Comparison of ENCODE assay signal across 14 cellular contexts in genomic region chr11:45732343-45732742, GRCh38.
DNase-seq lines count a peak whose midpoint lies in the region; ATAC-seq and TF ChIP-seq lines count a peak whose summit lies in the region.
"Had no signal": no experiment of that assay in that cellular context is flagged by ENCODE, and none has a peak within 500 bp of the region (broad histone marks: within the 10 kb centered on the region; RNA-seq: fewer than 3 reads in every experiment).

No MANE protein-coding gene starts in this region.

- no peaks in the 10 kb centered on the region for H3K9me3 ChIP-seq in psoas muscle
- H3K9me3 ChIP-seq in right lobe of liver, result no peaks in the 10 kb centered on the region

- H3K4me3 ChIP-seq in psoas muscle, result no peak overlapping the region
- H3K4me3 ChIP-seq in right lobe of liver, result no peak overlapping the region
- H3K4me3 ChIP-seq: GM23248 had no signal

- ATAC-seq in psoas muscle (no peak), GM18498 (IDR thresholded peaks at IDR 0.05; ENCODE audit: unreplicated experiment) (no peak), right lobe of liver (no peak)
- ATAC-seq: HCT116 had no signal

- H3K27me3 ChIP-seq in psoas muscle (ENCODE audit: insufficient read depth in 3 of 3, low read length in 2 of 3), result no peaks in the 10 kb centered on the region
- no peaks in the 10 kb centered on the region for H3K27me3 ChIP-seq in right lobe of liver

- TF ChIP-seq POLR2A in right lobe of liver (IDR thresholded peaks at IDR 0.05), result no peak

- peak overlapping the region; percentile 67 for H3K27ac ChIP-seq in RWPE1
- H3K27ac ChIP-seq in psoas muscle, result peak overlapping the region; percentile 92
- no peak overlapping the region for H3K27ac ChIP-seq in right lobe of liver
- H3K27ac ChIP-seq: GM23248 had no signal

- intact Hi-C loops in psoas muscle (cut with DNase I) (no loop called here), right lobe of liver (cut with DNase I) (no loop called here)

- H3K4me1 ChIP-seq in psoas muscle, result peaks cover 50% of the 10 kb centered on the region
- peaks cover 0 to 7% (median 2%) of the 10 kb centered on the region in 4 donors for H3K4me1 ChIP-seq in right lobe of liver

- no peaks in the 10 kb centered on the region for H3K36me3 ChIP-seq in psoas muscle (ENCODE audit: insufficient read depth in 1 of 2, low read depth in 1 of 2)
- no peaks in the 10 kb centered on the region for H3K36me3 ChIP-seq in right lobe of liver

- TF ChIP-seq CTCF in RWPE1 (conservative IDR thresholded peaks at IDR 0.05; ENCODE audit: low read depth) (no peak), psoas muscle (IDR thresholded peaks at IDR 0.05) (no peak), right lobe of liver (IDR thresholded peaks at IDR 0.05) (no peak)

- DNase-seq in NCI-H82 (lab: John Stamatoyannopoulos, UW) (peak; percentile 71), RWPE1 (ENCODE audit: low spot score) (no peak), psoas muscle (no peak), GF-D8 (lab: John Stamatoyannopoulos, UW) (no peak), right lobe of liver (no peak)
- DNase-seq: C1 segment of cervical spinal cord; Calu3; CD4-positive, alpha-beta memory T cell; DMS53; DMS79 treated with DMSO at 0.1 percent for 48 hours; GM23248; H9 had no signal

- CTCF ChIA-PET in RWPE1 (lab: Yijun Ruan, JAX), result no interaction called here

- POLR2A ChIA-PET in RWPE1 (lab: Yijun Ruan, JAX; ENCODE audit: low non-redundant PET), result no interaction called here

Comparison
In these comparisons a context has a peak if more than half of its experiments do, and no peak if none do; other contexts are left out.
1. H3K27ac ChIP-seq: peak in RWPE1 (single experiment) and psoas muscle (single experiment); none in right lobe of liver (0 of 3).